ENCODE assay signal across 15 cellular contexts in the genomic region with DNA sequence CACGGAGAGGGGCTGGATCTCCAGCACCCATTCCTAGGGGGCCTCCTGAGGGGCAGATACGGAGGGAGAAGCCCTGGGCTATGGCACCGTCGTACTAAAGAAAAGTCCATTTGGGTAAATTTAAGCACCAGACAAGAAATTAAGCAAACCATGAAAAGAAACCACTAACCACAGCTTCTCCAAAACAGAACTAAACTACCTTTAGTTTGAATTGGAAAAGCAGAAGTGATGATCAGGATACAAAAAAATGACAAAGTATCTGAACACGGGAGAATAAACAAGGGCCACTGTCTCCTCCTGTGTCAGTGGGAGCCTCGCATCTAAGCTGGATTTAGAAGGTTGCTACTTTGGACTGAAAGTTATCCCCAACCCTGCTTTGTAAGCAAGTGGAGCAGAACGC.
DNase-seq lines count a peak whose midpoint lies in the region; ATAC-seq lines count a peak whose summit lies in the region.
"Had no signal": no experiment of that assay in that cellular context is flagged by ENCODE, and none has a peak within 500 bp of the region (broad histone marks: within the 10 kb centered on the region; RNA-seq: fewer than 3 reads in every experiment).

No MANE protein-coding gene starts in this region.

- H3K79me2 ChIP-seq in Karpas-422 (ENCODE audit: low read length) = no peaks in the 10 kb centered on the region

- peaks cover 36% of the 10 kb centered on the region for H3K27me3 Mint-ChIP-seq in memory B cell
- H3K27me3 Mint-ChIP-seq in CD8-positive, alpha-beta memory T cell = peaks cover 10 to 56% of the 10 kb centered on the region in 2 donors

- POLR2A ChIA-PET in CD8-positive, alpha-beta memory T cell (lab: Charles Lee) = no interaction called here

- H3K4me1 ChIP-seq in Karpas-422 (ENCODE audit: low read length) = peaks cover 9% of the 10 kb centered on the region
- no peaks in the 10 kb centered on the region for H3K4me1 ChIP-seq in CD8-positive, alpha-beta memory T cell (ENCODE audit: insufficient read depth, low read length)

- no peaks in the 10 kb centered on the region for H3K9me3 Mint-ChIP-seq in memory B cell
- peaks cover 0 to 1% (median 0%) of the 10 kb centered on the region in 5 donors for H3K9me3 Mint-ChIP-seq in CD8-positive, alpha-beta memory T cell
- H3K9me3 Mint-ChIP-seq: activated CD4-positive, alpha-beta T cell treated with anti-CD3 and anti-CD28 coated beads, Interleukin-2, amount 10 ng/mL, durations not matched to agents 7 days and 5 days; activated T-cell treated with anti-CD3 and anti-CD28 coated beads, Interleukin-2, amount 50 U/mL, for 24 hours; stimulated activated naive CD8-positive, alpha-beta T cell treated with anti-CD3 and anti-CD28 coated beads, Interleukin-15, amount 100 ng/mL, for 72 hours had no signal

- peaks cover 24% of the 10 kb centered on the region for H3K4me1 Mint-ChIP-seq in memory B cell
- H3K4me1 Mint-ChIP-seq in CD8-positive, alpha-beta memory T cell = peaks cover 0 to 3% (median 0%) of the 10 kb centered on the region in 3 donors
- H3K4me1 Mint-ChIP-seq: activated CD4-positive, alpha-beta T cell treated with anti-CD3 and anti-CD28 coated beads, Interleukin-2, amount 10 ng/mL, durations not matched to agents 7 days and 5 days had no signal

- no peaks in the 10 kb centered on the region for H3K9me2 ChIP-seq in Karpas-422 (replicated peaks; ENCODE audit: insufficient read depth, low read length)

- no peak overlapping the region for H2AFZ ChIP-seq in Karpas-422 (ENCODE audit: low read length)
- H2AFZ ChIP-seq: PC-9 had no signal

- no peaks in the 10 kb centered on the region for H3K9me3 ChIP-seq in Karpas-422 (ENCODE audit: low read length)
- H3K9me3 ChIP-seq in CD8-positive, alpha-beta memory T cell (ENCODE audit: low read length) = no peaks in the 10 kb centered on the region

- no peak overlapping the region for H3K9ac ChIP-seq in Karpas-422 (ENCODE audit: low read length)

- no peaks in the 10 kb centered on the region for H4K20me1 ChIP-seq in Karpas-422 (ENCODE audit: insufficient read depth, low read depth, low read length)

- peaks cover 1% of the 10 kb centered on the region for H3K36me3 Mint-ChIP-seq in memory B cell
- no peaks in the 10 kb centered on the region for H3K36me3 Mint-ChIP-seq in CD8-positive, alpha-beta memory T cell

- no peak overlapping the region for H3K27ac ChIP-seq in Karpas-422 (ENCODE audit: low read length)
- H3K27ac ChIP-seq in CD8-positive, alpha-beta memory T cell (ENCODE audit: low read depth, low read length) = no peak overlapping the region
- H3K27ac ChIP-seq: epithelial cell of prostate, PC-9 had no signal

- H3K4me3 Mint-ChIP-seq in memory B cell = peak overlapping the region; percentile 53
- H3K4me3 Mint-ChIP-seq in CD8-positive, alpha-beta memory T cell = no peak overlapping the region
- H3K4me3 Mint-ChIP-seq: activated CD4-positive, alpha-beta T cell treated with anti-CD3 and anti-CD28 coated beads, Interleukin-2, amount 10 ng/mL, durations not matched to agents 7 days and 5 days; activated T-cell treated with anti-CD3 and anti-CD28 coated beads, Interleukin-2, amount 50 U/mL, for 24 hours; stimulated activated naive CD8-positive, alpha-beta T cell treated with anti-CD3 and anti-CD28 coated beads, Interleukin-15, amount 100 ng/mL, for 72 hours had no signal

- peak; percentile 35 for DNase-seq in CD1c-positive myeloid dendritic cell (ENCODE audit: extremely low spot score)
- peak; percentile 49 for DNase-seq in Karpas-422
- peak; percentile 17 for DNase-seq in SKM-1 treated with dmso at 0.1 percent for 144 hours (lab: John Stamatoyannopoulos, UW; ENCODE audit: unreplicated experiment)
- peak in 1 of 2 donors; percentile 41 for DNase-seq in memory B cell (ENCODE audit: low spot score in 2 of 2)
- no peak for DNase-seq in nucleus accumbens (lab: John Stamatoyannopoulos, UW)
- no peak for DNase-seq in CD8-positive, alpha-beta memory T cell
- DNase-seq in NCI-H345 (lab: John Stamatoyannopoulos, UW) = no peak
- DNase-seq: activated CD4-positive, alpha-beta T cell treated with anti-CD3 and anti-CD28 coated beads, Interleukin-2, amount 10 ng/mL, durations not matched to agents 7 days and 5 days; activated T-cell treated with anti-CD3 and anti-CD28 coated beads, Interleukin-2, amount 50 U/mL, for 24 hours; mesendoderm; PC-9; stimulated activated naive CD8-positive, alpha-beta T cell treated with anti-CD3 and anti-CD28 coated beads, Interleukin-15, amount 100 ng/mL, for 72 hours; T-helper 1 cell had no signal

- H3K4me2 ChIP-seq in Karpas-422 (ENCODE audit: low read depth, low read length, poor library complexity, severe bottlenecking) = no peak overlapping the region
- H3K4me2 ChIP-seq: PC-9 had no signal

- H3K27me3 ChIP-seq in Karpas-422 (ENCODE audit: low read length) = no peaks in the 10 kb centered on the region
- H3K27me3 ChIP-seq in CD8-positive, alpha-beta memory T cell (ENCODE audit: insufficient read depth, low read length, poor library complexity, severe bottlenecking) = no peaks in the 10 kb centered on the region

- H3K27ac Mint-ChIP-seq in memory B cell = peak overlapping the region; percentile 47
- H3K27ac Mint-ChIP-seq in CD8-positive, alpha-beta memory T cell = no peak overlapping the region
- H3K27ac Mint-ChIP-seq: activated CD4-positive, alpha-beta T cell treated with anti-CD3 and anti-CD28 coated beads, Interleukin-2, amount 10 ng/mL, durations not matched to agents 7 days and 5 days; activated T-cell treated with anti-CD3 and anti-CD28 coated beads, Interleukin-2, amount 50 U/mL, for 24 hours; stimulated activated naive CD8-positive, alpha-beta T cell treated with anti-CD3 and anti-CD28 coated beads, Interleukin-15, amount 100 ng/mL, for 72 hours had no signal

- no peaks in the 10 kb centered on the region for H3K36me3 ChIP-seq in Karpas-422 (ENCODE audit: insufficient read depth, low read length)
- no peaks in the 10 kb centered on the region for H3K36me3 ChIP-seq in CD8-positive, alpha-beta memory T cell (ENCODE audit: insufficient read depth, low read length)

- no peak overlapping the region for H3K4me3 ChIP-seq in Karpas-422 (ENCODE audit: low read length)
- no peak overlapping the region for H3K4me3 ChIP-seq in CD8-positive, alpha-beta memory T cell (ENCODE audit: low read length)
- H3K4me3 ChIP-seq: PC-9 had no signal

- CTCF ChIA-PET in CD8-positive, alpha-beta memory T cell (lab: Charles Lee) = no interaction called here

- ATAC-seq in memory B cell (ENCODE audit: low read depth) (peak; percentile 83), HG03354 (IDR thresholded peaks at IDR 0.05; ENCODE audit: poor library complexity, severe bottlenecking, unreplicated experiment) (no peak)

Comparison
In these comparisons a context has a peak if more than half of its experiments do, and no peak if none do; other contexts are left out.
1. DNase-seq: peak in CD1c-positive myeloid dendritic cell (single experiment), Karpas-422 (single experiment) and SKM-1 treated with dmso at 0.1 percent for 144 hours (single experiment); none in nucleus accumbens (0 of 56), CD8-positive, alpha-beta memory T cell (0 of 5) and NCI-H345 (single experiment).